ENCODE assay signal across 17 cellular contexts in the genomic region with DNA sequence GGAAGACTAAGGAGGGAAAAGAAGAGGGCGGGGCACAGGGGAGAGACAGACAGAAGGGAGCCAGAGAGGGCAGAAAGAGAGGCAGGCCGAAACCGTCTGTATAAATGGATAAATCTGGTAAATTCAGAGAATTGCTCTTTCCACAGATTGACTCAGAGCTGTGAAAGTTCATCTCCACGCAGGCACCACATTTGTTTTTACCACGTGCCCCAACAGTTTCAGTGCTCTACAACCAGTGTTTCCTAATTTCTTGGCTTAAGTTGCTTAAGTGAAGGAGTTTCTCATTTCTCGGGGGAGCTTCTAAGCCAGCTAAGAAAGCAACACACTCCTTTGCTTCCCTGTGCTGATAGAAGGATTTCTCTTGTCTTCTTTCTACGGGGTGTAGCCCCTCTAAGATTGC.
DNase-seq lines count a peak whose midpoint lies in the region; ATAC-seq and TF ChIP-seq lines count a peak whose summit lies in the region.
"Had no signal": no experiment of that assay in that cellular context is flagged by ENCODE, and none has a peak within 500 bp of the region (broad histone marks: within the 10 kb centered on the region; RNA-seq: fewer than 3 reads in every experiment).

No MANE protein-coding gene starts in this region.

- no peaks in the 10 kb centered on the region for H3K9me3 ChIP-seq in left lung
- H3K9me3 ChIP-seq: tibial artery had no signal

- no peaks in the 10 kb centered on the region for H3K36me3 ChIP-seq in left lung
- H3K36me3 ChIP-seq: tibial artery had no signal

- H3K4me3 Mint-ChIP-seq in activated T-cell treated with anti-CD3 and anti-CD28 coated beads, Interleukin-2, amount 50 U/mL, for 24 hours, result no peak overlapping the region
- H3K4me3 Mint-ChIP-seq in effector memory CD8-positive, alpha-beta T cell, result no peak overlapping the region
- no peak overlapping the region for H3K4me3 Mint-ChIP-seq in activated T-helper 2 cell treated with anti-CD3 and anti-CD28 coated beads, Interferon-gamma antibody, Interleukin-2, Interleukin-4, amounts not matched to agents 10 μg/mL and 5 μg/mL and 100 μg/mL, durations not matched to agents 14 hours and 24 hours and 36 hours (ENCODE audit: low read depth)
- H3K4me3 Mint-ChIP-seq: activated CD4-positive, alpha-beta T cell treated with anti-CD3 and anti-CD28 coated beads for 36 hours; activated T-helper 17 cell treated with anti-CD3 and anti-CD28 coated beads, Interleukin-2, amount 50 U/mL, for 72 hours; immature natural killer cell had no signal

- peak overlapping the region; percentile 48 for H3K27ac Mint-ChIP-seq in activated T-cell treated with anti-CD3 and anti-CD28 coated beads, Interleukin-2, amount 50 U/mL, for 24 hours
- H3K27ac Mint-ChIP-seq in effector memory CD8-positive, alpha-beta T cell, result no peak overlapping the region
- H3K27ac Mint-ChIP-seq in activated T-helper 2 cell treated with anti-CD3 and anti-CD28 coated beads, Interferon-gamma antibody, Interleukin-2, Interleukin-4, amounts not matched to agents 10 μg/mL and 5 μg/mL and 100 μg/mL, durations not matched to agents 14 hours and 24 hours and 36 hours, result no peak overlapping the region
- H3K27ac Mint-ChIP-seq: activated CD4-positive, alpha-beta T cell treated with anti-CD3 and anti-CD28 coated beads for 36 hours; activated T-helper 17 cell treated with anti-CD3 and anti-CD28 coated beads, Interleukin-2, amount 50 U/mL, for 72 hours; immature natural killer cell had no signal

- DNase-seq in activated T-cell treated with anti-CD3 and anti-CD28 coated beads, Interleukin-2, amount 50 U/mL, for 24 hours, result no peak
- no peak for DNase-seq in activated T-cell treated with anti-CD3 and anti-CD28 coated beads, Interleukin-2, amount 50 U/mL, for 1 hour
- peak; percentile 43 for DNase-seq in choroid plexus epithelial cell (ENCODE audit: low read depth)
- DNase-seq in left lung, result no peak
- no peak for DNase-seq in effector memory CD8-positive, alpha-beta T cell
- DNase-seq in activated T-helper 2 cell treated with anti-CD3 and anti-CD28 coated beads, Interferon-gamma antibody, Interleukin-2, Interleukin-4, amounts not matched to agents 10 μg/mL and 5 μg/mL and 100 μg/mL, durations not matched to agents 14 hours and 24 hours and 36 hours (ENCODE audit: low spot score), result no peak
- DNase-seq in midbrain (lab: John Stamatoyannopoulos, UW), result no peak
- DNase-seq in hepatic stellate cell (ENCODE audit: low spot score), result no peak
- DNase-seq: activated CD4-positive, alpha-beta T cell treated with anti-CD3 and anti-CD28 coated beads for 36 hours; immature natural killer cell; NCI-H1048; NCI-H446 treated with DMSO at 0.1 percent for 48 hours; small intestine had no signal

- H3K27ac ChIP-seq in left lung, result no peak overlapping the region
- H3K27ac ChIP-seq: 22Rv1, tibial artery had no signal

- H3K4me3 ChIP-seq in choroid plexus epithelial cell (ENCODE audit: low read depth, low read length) (no peak overlapping the region), left lung (no peak overlapping the region)
- H3K4me3 ChIP-seq: SK-N-MC, tibial artery had no signal

- ATAC-seq in left lung, result peak; percentile 71
- ATAC-seq in effector memory CD8-positive, alpha-beta T cell (replicated peaks), result no peak
- ATAC-seq: activated CD4-positive, alpha-beta T cell treated with anti-CD3 and anti-CD28 coated beads for 36 hours; activated T-helper 17 cell treated with anti-CD3 and anti-CD28 coated beads, Interleukin-2, amount 50 U/mL, for 72 hours had no signal

- H3K36me3 Mint-ChIP-seq in activated T-cell treated with anti-CD3 and anti-CD28 coated beads, Interleukin-2, amount 50 U/mL, for 24 hours (ENCODE audit: low read depth), result no peaks in the 10 kb centered on the region
- no peaks in the 10 kb centered on the region for H3K36me3 Mint-ChIP-seq in effector memory CD8-positive, alpha-beta T cell (ENCODE audit: insufficient read depth)
- H3K36me3 Mint-ChIP-seq in activated T-helper 2 cell treated with anti-CD3 and anti-CD28 coated beads, Interferon-gamma antibody, Interleukin-2, Interleukin-4, amounts not matched to agents 10 μg/mL and 5 μg/mL and 100 μg/mL, durations not matched to agents 14 hours and 24 hours and 36 hours (ENCODE audit: low read depth), result no peaks in the 10 kb centered on the region
- H3K36me3 Mint-ChIP-seq: immature natural killer cell had no signal

- TF ChIP-seq CTCF in choroid plexus epithelial cell (conservative IDR thresholded peaks at IDR 0.05; ENCODE audit: low read depth, low read length) (no peak), left lung (IDR thresholded peaks at IDR 0.05) (no peak)

- no peaks in the 10 kb centered on the region for H3K4me1 Mint-ChIP-seq in activated T-cell treated with anti-CD3 and anti-CD28 coated beads, Interleukin-2, amount 50 U/mL, for 24 hours (ENCODE audit: low read depth)
- H3K4me1 Mint-ChIP-seq in effector memory CD8-positive, alpha-beta T cell (ENCODE audit: low read depth in 2 of 2), result no peaks in the 10 kb centered on the region
- no peaks in the 10 kb centered on the region for H3K4me1 Mint-ChIP-seq in activated T-helper 2 cell treated with anti-CD3 and anti-CD28 coated beads, Interferon-gamma antibody, Interleukin-2, Interleukin-4, amounts not matched to agents 10 μg/mL and 5 μg/mL and 100 μg/mL, durations not matched to agents 14 hours and 24 hours and 36 hours (ENCODE audit: low read depth)
- H3K4me1 Mint-ChIP-seq: activated CD4-positive, alpha-beta T cell treated with anti-CD3 and anti-CD28 coated beads for 36 hours; activated T-helper 17 cell treated with anti-CD3 and anti-CD28 coated beads, Interleukin-2, amount 50 U/mL, for 72 hours; immature natural killer cell had no signal

- H3K27me3 ChIP-seq in left lung, result no peaks in the 10 kb centered on the region
- H3K27me3 ChIP-seq: tibial artery had no signal

- no peaks in the 10 kb centered on the region for H3K9me3 Mint-ChIP-seq in activated T-cell treated with anti-CD3 and anti-CD28 coated beads, Interleukin-2, amount 50 U/mL, for 24 hours
- no peaks in the 10 kb centered on the region for H3K9me3 Mint-ChIP-seq in effector memory CD8-positive, alpha-beta T cell
- H3K9me3 Mint-ChIP-seq in activated T-helper 2 cell treated with anti-CD3 and anti-CD28 coated beads, Interferon-gamma antibody, Interleukin-2, Interleukin-4, amounts not matched to agents 10 μg/mL and 5 μg/mL and 100 μg/mL, durations not matched to agents 14 hours and 24 hours and 36 hours, result no peaks in the 10 kb centered on the region
- H3K9me3 Mint-ChIP-seq: activated T-helper 17 cell treated with anti-CD3 and anti-CD28 coated beads, Interleukin-2, amount 50 U/mL, for 72 hours; immature natural killer cell had no signal

- peaks cover 7% of the 10 kb centered on the region for H3K27me3 Mint-ChIP-seq in activated T-cell treated with anti-CD3 and anti-CD28 coated beads, Interleukin-2, amount 50 U/mL, for 24 hours
- H3K27me3 Mint-ChIP-seq in effector memory CD8-positive, alpha-beta T cell, result peaks cover 24 to 37% of the 10 kb centered on the region in 2 donors
- H3K27me3 Mint-ChIP-seq in activated T-helper 2 cell treated with anti-CD3 and anti-CD28 coated beads, Interferon-gamma antibody, Interleukin-2, Interleukin-4, amounts not matched to agents 10 μg/mL and 5 μg/mL and 100 μg/mL, durations not matched to agents 14 hours and 24 hours and 36 hours (ENCODE audit: low read depth), result peaks cover 3% of the 10 kb centered on the region

- H3K4me1 ChIP-seq in left lung, result no peaks in the 10 kb centered on the region

- intact Hi-C loops in left lung (cut with DNase I), result no loop called here
- intact Hi-C loops in activated T-helper 2 cell treated with anti-CD3 and anti-CD28 coated beads, Interferon-gamma antibody, Interleukin-2, Interleukin-4, amounts not matched to agents 10 μg/mL and 5 μg/mL and 100 μg/mL, durations not matched to agents 14 hours and 24 hours and 36 hours (cut with micrococcal nuclease), result no loop called here
